In the genomic region with DNA sequence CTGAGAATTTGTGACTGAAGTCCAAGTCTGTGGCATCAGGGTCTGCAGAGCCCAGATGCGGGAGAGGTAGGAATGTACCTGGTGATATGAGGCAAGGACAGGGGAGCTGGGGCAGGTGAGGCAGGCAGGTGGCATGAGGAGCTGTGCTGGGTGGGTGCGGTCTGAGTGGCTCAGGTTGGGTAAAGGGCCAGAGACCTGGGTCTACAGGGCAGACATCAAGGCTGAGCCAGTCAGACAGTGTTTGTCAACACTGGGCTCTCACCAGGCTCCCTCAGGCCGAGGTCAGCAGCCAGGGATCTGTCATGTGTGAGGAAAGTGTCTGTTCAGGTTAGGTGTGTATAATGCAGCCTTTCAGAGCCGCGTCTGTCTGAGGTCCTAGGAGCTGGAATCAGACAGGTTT, we compare ENCODE assay signal across 16 cellular contexts.
"Had no signal": no experiment of that assay in that cellular context is flagged by ENCODE, and none has a peak within 500 bp of the region (broad histone marks: within the 10 kb centered on the region; RNA-seq: fewer than 3 reads in every experiment).

No MANE protein-coding gene starts in this region.

- H3K9me3 Mint-ChIP-seq: activated B cell treated with CpG ODN at 0.5 μM for 24 hours; activated naive CD4-positive, alpha-beta T cell treated with anti-CD3 and anti-CD28 coated beads for 36 hours; activated T-helper 1 cell treated with anti-CD3 and anti-CD28 coated beads, Interleukin-12 subunit alpha, Interleukin-12 subunit beta, Interleukin-2, Interleukin-4 antibody, amounts not matched to agents 30 ng/mL and 10 ng/mL and 1 ng/mL, durations not matched to agents 14 hours and 24 hours and 36 hours had no signal

- H3K27ac ChIP-seq: prostate gland had no signal

- H3K4me3 ChIP-seq: lung, prostate gland had no signal

- H3K27me3 Mint-ChIP-seq: activated B cell treated with CpG ODN at 0.5 μM for 24 hours had no signal

- H3K4me3 Mint-ChIP-seq: activated B cell treated with CpG ODN at 0.5 μM for 24 hours; activated naive CD4-positive, alpha-beta T cell treated with anti-CD3 and anti-CD28 coated beads for 36 hours; activated T-helper 1 cell treated with anti-CD3 and anti-CD28 coated beads, Interleukin-12 subunit alpha, Interleukin-12 subunit beta, Interleukin-2, Interleukin-4 antibody, amounts not matched to agents 30 ng/mL and 10 ng/mL and 1 ng/mL, durations not matched to agents 14 hours and 24 hours and 36 hours had no signal

- H3K4me1 ChIP-seq: prostate gland had no signal

- DNase-seq: activated B cell treated with CpG ODN at 0.5 μM for 24 hours; activated CD8-positive, alpha-beta memory T cell treated with anti-CD3 and anti-CD28 coated beads, Interleukin-2, amount 50 U/mL, for 4 hours; activated naive CD4-positive, alpha-beta T cell treated with anti-CD3 and anti-CD28 coated beads for 36 hours; foreskin melanocyte; head of caudate nucleus; left colon; midbrain; occipital lobe; stimulated activated CD4-positive, alpha-beta T cell treated with anti-CD3 and anti-CD28 coated beads, Interleukin-2, amount 100 ng/mL, for 24 hours; stimulated activated naive CD4-positive, alpha-beta T cell; substantia nigra; trophoblast cell had no signal

- H3K4me1 Mint-ChIP-seq: activated B cell treated with CpG ODN at 0.5 μM for 24 hours had no signal

- H3K9me3 ChIP-seq: prostate gland had no signal

- H3K27ac Mint-ChIP-seq: activated B cell treated with CpG ODN at 0.5 μM for 24 hours; activated naive CD4-positive, alpha-beta T cell treated with anti-CD3 and anti-CD28 coated beads for 36 hours had no signal

- ATAC-seq: left colon, sciatic nerve had no signal
